In genomic region chr1:207817166-207817565, GRCh38 we compare ENCODE assay signal across 15 cellular contexts.
DNase-seq lines count a peak whose midpoint lies in the region; ATAC-seq and TF ChIP-seq lines count a peak whose summit lies in the region.
"Had no signal": no experiment of that assay in that cellular context is flagged by ENCODE, and none has a peak within 500 bp of the region (broad histone marks: within the 10 kb centered on the region; RNA-seq: fewer than 3 reads in every experiment).

No MANE protein-coding gene starts in this region.

- peak overlapping the region in 4 of 5 donors; percentile 41 to 99 (median 98) for H3K27ac ChIP-seq in adrenal gland
- peak overlapping the region; percentile 49 for H3K27ac ChIP-seq in lower lobe of right lung
- H3K27ac ChIP-seq in substantia nigra (ENCODE audit: low read depth, low read length, poor library complexity, severe bottlenecking), result peak overlapping the region; percentile 65
- H3K27ac ChIP-seq: A549, foreskin keratinocyte had no signal

- intact Hi-C loops in adrenal gland (cut with DNase I) (no loop called here), lower lobe of right lung (cut with DNase I) (no loop called here)

- TF ChIP-seq CTCF in adrenal gland (IDR thresholded peaks at IDR 0.05), result no peak
- no peak for TF ChIP-seq CTCF in lower lobe of right lung (IDR thresholded peaks at IDR 0.05)

- peak overlapping the region in 1 of 4 donors; percentile 18 for H3K4me3 ChIP-seq in adrenal gland
- no peak overlapping the region for H3K4me3 ChIP-seq in lower lobe of right lung
- H3K4me3 ChIP-seq: A549, uterus had no signal

- H3K36me3 ChIP-seq in adrenal gland (replicated peaks in 1 of 2) (peaks cover 0 to 67% of the 10 kb centered on the region in 2 donors), lower lobe of right lung (peaks cover 88% of the 10 kb centered on the region)
- H3K36me3 ChIP-seq: uterus had no signal

- no peak for ATAC-seq in lower lobe of right lung
- ATAC-seq in HG02938 (IDR thresholded peaks at IDR 0.05; ENCODE audit: unreplicated experiment), result no peak
- ATAC-seq: A549, foreskin keratinocyte had no signal

- H3K9me3 ChIP-seq in adrenal gland (replicated peaks in 1 of 3) (no peaks in the 10 kb centered on the region), lower lobe of right lung (no peaks in the 10 kb centered on the region)
- H3K9me3 ChIP-seq: A549, pancreas, uterus had no signal

- H3K27me3 ChIP-seq in adrenal gland (no peaks in the 10 kb centered on the region), lower lobe of right lung (ENCODE audit: low read depth) (no peaks in the 10 kb centered on the region)
- H3K27me3 ChIP-seq: foreskin keratinocyte, pancreas, uterus had no signal

- DNase-seq in activated CD8-positive, alpha-beta memory T cell treated with anti-CD3 and anti-CD28 coated beads, Interleukin-2, amount 50 U/mL, for 48 hours, result peak; percentile 39
- DNase-seq in activated CD8-positive, alpha-beta memory T cell treated with anti-CD3 and anti-CD28 coated beads, Interleukin-2, amount 50 U/mL, for 4 hours, result no peak
- DNase-seq in adrenal gland (peak in 3 of 7 donors; percentile 19 to 58 (median 42)), lower lobe of right lung (no peak), substantia nigra (lab: John Stamatoyannopoulos, UW) (no peak), DMS 273 treated with DMSO at 0.1 percent for 48 hours (lab: John Stamatoyannopoulos, UW) (no peak), NCI-H1105 (lab: John Stamatoyannopoulos, UW) (no peak)
- DNase-seq: activated CD4-positive, alpha-beta T cell treated with anti-CD3 and anti-CD28 coated beads for 1 hour; foreskin keratinocyte; GF-D8; NCI-H1930 had no signal

- WGBS in adrenal gland, 4 donors, result 67 to 82% (median 75%) methylated on average over 7 of the region's 7 CpGs

- no peak for TF ChIP-seq POLR2A in adrenal gland (IDR thresholded peaks at IDR 0.05)

- H3K4me1 ChIP-seq in adrenal gland (replicated peaks in 1 of 2) (peaks cover 76 to 89% of the 10 kb centered on the region in 2 donors), lower lobe of right lung (peaks cover 96% of the 10 kb centered on the region)
- H3K4me1 ChIP-seq: foreskin keratinocyte had no signal
